In the genomic region with DNA sequence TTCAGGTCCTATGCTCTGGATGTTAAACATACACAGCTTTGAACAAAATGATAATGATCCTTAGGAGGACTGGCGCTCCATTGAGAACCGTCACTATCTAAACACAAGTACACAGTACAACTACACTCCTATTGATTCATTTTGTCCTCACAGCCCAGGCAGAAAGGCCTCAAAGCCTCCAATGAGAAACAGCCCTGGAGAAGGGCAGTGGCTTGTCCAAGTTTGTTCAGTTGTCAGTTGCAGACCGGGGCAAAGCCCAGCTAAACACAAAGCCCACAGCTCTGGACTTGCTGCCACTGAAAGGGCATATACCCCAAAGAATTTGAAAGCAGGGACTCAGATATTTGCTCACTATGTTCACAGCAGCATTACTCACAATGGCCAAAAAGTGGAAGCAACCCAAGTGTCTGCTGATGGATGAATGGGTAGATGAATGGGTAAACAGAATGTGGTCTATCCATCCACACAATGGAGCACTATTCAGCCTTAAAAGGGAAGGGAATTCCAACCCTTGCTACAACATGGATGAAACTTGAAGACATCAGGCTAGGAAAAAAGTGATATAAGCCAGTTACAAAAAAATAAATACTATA, we compare ENCODE assay signal across 22 cellular contexts. TPM values are rescaled to one million over a fixed set of nuclear protein-coding genes. Genes with fewer than 3 reads are reported as not detected.
DNase-seq lines count a peak whose midpoint lies in the region; ATAC-seq, FAIRE-seq and TF ChIP-seq lines count a peak whose summit lies in the region.
"Had no signal": no experiment of that assay in that cellular context is flagged by ENCODE, and none has a peak within 500 bp of the region (broad histone marks: within the 10 kb centered on the region; RNA-seq: fewer than 3 reads in every experiment).

No MANE protein-coding gene starts in this region.

- ATAC-seq in stimulated activated naive CD8-positive, alpha-beta T cell treated with anti-CD3 and anti-CD28 coated beads, Interleukin-15, amount 100 ng/mL, for 72 hours, result no peak
- ATAC-seq in stimulated activated naive CD8-positive, alpha-beta T cell treated with anti-CD3 and anti-CD28 coated beads, Interleukin-15, Interleukin-2, amounts not matched to agents 100 U/mL and 50 U/mL, for 24 hours, result no peak
- ATAC-seq in K562 (no peak), memory B cell (ENCODE audit: low read depth) (no peak), HG03108 (IDR thresholded peaks at IDR 0.05; ENCODE audit: unreplicated experiment) (no peak)
- ATAC-seq: foreskin keratinocyte had no signal

- no peaks in the 10 kb centered on the region for H3K9me3 ChIP-seq in K562 (replicated peaks; ENCODE audit: control insufficient read depth, insufficient read depth, low read depth, low read length)
- H3K9me3 ChIP-seq: spleen, suprapubic skin had no signal

- H3K4me1 ChIP-seq in K562 (replicated peaks in 1 of 2; ENCODE audit: control insufficient read depth in 2 of 2, insufficient read depth in 2 of 2, low read length in 2 of 2), result no peaks in the 10 kb centered on the region
- H3K4me1 ChIP-seq: foreskin keratinocyte, neural progenitor cell, suprapubic skin had no signal

- TF ChIP-seq CTCF in K562 (IDR thresholded peaks at IDR 0.05 in 2 of 3, conservative IDR thresholded peaks at IDR 0.05 in 1 of 3; ENCODE audit: insufficient read depth in 2 of 3, low read depth in 1 of 3, low read length in 3 of 3) (no peak), GM13976 (IDR thresholded peaks at IDR 0.05; ENCODE audit: borderline replicate concordance, control extremely low read depth, extremely low read depth, insufficient read depth, missing control alignments) (no peak)

- 51% methylated on average over 3 of the region's 3 CpGs for WGBS in K562 (ENCODE audit: insufficient coverage, low coverage, missing lambda C conversion rate)

- POLR2A ChIA-PET in K562 (lab: Yijun Ruan, JAX), result interaction anchor here (1.6 kb wide), 1 partner anchor 15 kb away, joined by 3 read pairs; no protein-coding TSS in a partner anchor

- H3K4me3 Mint-ChIP-seq in stimulated activated naive CD8-positive, alpha-beta T cell treated with anti-CD3 and anti-CD28 coated beads, Interleukin-15, amount 100 ng/mL, for 72 hours, result no peak overlapping the region
- no peak overlapping the region for H3K4me3 Mint-ChIP-seq in memory B cell
- H3K4me3 Mint-ChIP-seq: H9, neural progenitor cell had no signal

- peaks cover 96% of the 10 kb centered on the region for H3K36me3 ChIP-seq in K562 (ENCODE audit: control insufficient read depth, insufficient read depth, low read length)
- H3K36me3 ChIP-seq: neural progenitor cell had no signal

- H3K27ac Mint-ChIP-seq in stimulated activated naive CD8-positive, alpha-beta T cell treated with anti-CD3 and anti-CD28 coated beads, Interleukin-15, amount 100 ng/mL, for 72 hours, result peak overlapping the region; percentile 55 to 67
- peak overlapping the region; percentile 65 for H3K27ac Mint-ChIP-seq in memory B cell
- H3K27ac Mint-ChIP-seq: neural progenitor cell had no signal

- no peak overlapping the region for H3K27ac ChIP-seq in K562 (ENCODE audit: extremely low read depth, low read depth, low read length)
- H3K27ac ChIP-seq: epithelial cell of prostate, foreskin keratinocyte, neural progenitor cell, spleen, suprapubic skin had no signal

- no peaks in the 10 kb centered on the region for H3K79me2 ChIP-seq in K562 (ENCODE audit: control insufficient read depth, insufficient read depth, low read length)

- CTCF ChIA-PET in K562 (lab: Yijun Ruan, JAX; ENCODE audit: low intra/inter-chr PET ratio), result no interaction called here

- H3K4me1 Mint-ChIP-seq in stimulated activated naive CD8-positive, alpha-beta T cell treated with anti-CD3 and anti-CD28 coated beads, Interleukin-15, amount 100 ng/mL, for 72 hours, result peaks cover 31% of the 10 kb centered on the region
- H3K4me1 Mint-ChIP-seq in memory B cell, result peaks cover 12% of the 10 kb centered on the region

- H3K9me1 ChIP-seq in K562 (ENCODE audit: control insufficient read depth, insufficient read depth, low read length), result no peaks in the 10 kb centered on the region

- no peak for TF ChIP-seq EP300 in K562 (IDR thresholded peaks at IDR 0.05; ENCODE audit: low read length)

- intact Hi-C loops in K562 (cut with micrococcal nuclease), result no loop called here

- TSS peak; percentile 17 for BruUV-seq in K562 (replicated peaks; lab: Mats Ljungman, UMichigan)

- no peaks in the 10 kb centered on the region for H3K27me3 Mint-ChIP-seq in stimulated activated naive CD8-positive, alpha-beta T cell treated with anti-CD3 and anti-CD28 coated beads, Interleukin-15, amount 100 ng/mL, for 72 hours
- no peaks in the 10 kb centered on the region for H3K27me3 Mint-ChIP-seq in memory B cell

- H3K4me3 ChIP-seq in K562, result no peak overlapping the region
- H3K4me3 ChIP-seq: neural progenitor cell, spleen, suprapubic skin had no signal

- DNase-seq in stimulated activated naive CD8-positive, alpha-beta T cell treated with anti-CD3 and anti-CD28 coated beads, Interleukin-15, amount 100 ng/mL, for 72 hours, result no peak
- no peak for DNase-seq in stimulated activated naive CD8-positive, alpha-beta T cell treated with anti-CD3 and anti-CD28 coated beads, Interleukin-15, Interleukin-2, amounts not matched to agents 100 U/mL and 50 U/mL, for 24 hours
- DNase-seq in K562 (ENCODE audit: extremely low read depth in 1 of 4, low spot score in 3 of 4), result no peak
- DNase-seq in memory B cell (ENCODE audit: low spot score in 2 of 2), result no peak
- no peak for DNase-seq in GM13976 (ENCODE audit: low spot score)
- DNase-seq in KG1 (lab: John Stamatoyannopoulos, UW), result no peak
- DNase-seq: activated CD4-positive, alpha-beta T cell treated with anti-CD3 and anti-CD28 coated beads for 4 hours; activated CD8-positive, alpha-beta memory T cell treated with anti-CD3 and anti-CD28 coated beads, Interleukin-2, amount 50 U/mL, for 48 hours; dermis blood vessel endothelial cell; DND-41; foreskin keratinocyte; H9; NCI-H2081; NCI-H446 treated with DMSO at 0.1 percent for 48 hours; RPMI8226; spleen; stimulated activated CD4-positive, alpha-beta T cell treated with anti-CD3 and anti-CD28 coated beads, Interleukin-4, amount 100 ng/mL, for 4 hours had no signal

- H3K36me3 Mint-ChIP-seq in memory B cell, result peaks cover 35% of the 10 kb centered on the region

- no peak overlapping the region for H2AFZ ChIP-seq in K562 (ENCODE audit: low read depth, low read length)
- H2AFZ ChIP-seq: neural progenitor cell had no signal

- H3K4me2 ChIP-seq in K562 (ENCODE audit: insufficient read depth, low read length), result no peak overlapping the region
- H3K4me2 ChIP-seq: neural progenitor cell had no signal

- no peak overlapping the region for H3K9ac ChIP-seq in K562 (ENCODE audit: insufficient read depth in 1 of 2, low read depth in 2 of 2, low read length in 2 of 2)
- H3K9ac ChIP-seq: neural progenitor cell had no signal

- no peak for TF ChIP-seq POLR2A in K562 (conservative IDR thresholded peaks at IDR 0.05)

- no peaks in the 10 kb centered on the region for H4K20me1 ChIP-seq in K562 (replicated peaks; ENCODE audit: control insufficient read depth, insufficient read depth, low read length)

- in situ Hi-C loops in K562 (cut with MboI) (no loop called here), GM13976 (cut with MboI; ENCODE audit: low sequenced_read_pairs, unreplicated experiment) (no loop called here)

- TF ChIP-seq RAD21 in K562 (CRISPR knock-in tag; conservative IDR thresholded peaks at IDR 0.05 in 1 of 2, IDR thresholded peaks at IDR 0.05 in 1 of 2), result no peak

- FAIRE-seq in K562 (lab: Jason Lieb, UNC), result no peak
- FAIRE-seq: TTC549 had no signal

- H3K27me3 ChIP-seq in K562 (ENCODE audit: control insufficient read depth in 2 of 2, insufficient read depth in 2 of 2, low read length in 2 of 2), result no peaks in the 10 kb centered on the region
- H3K27me3 ChIP-seq: neural progenitor cell, spleen, suprapubic skin had no signal

- no peaks in the 10 kb centered on the region for H3K9me3 Mint-ChIP-seq in stimulated activated naive CD8-positive, alpha-beta T cell treated with anti-CD3 and anti-CD28 coated beads, Interleukin-15, amount 100 ng/mL, for 72 hours
- H3K9me3 Mint-ChIP-seq in memory B cell, result no peaks in the 10 kb centered on the region
- H3K9me3 Mint-ChIP-seq: H9, neural progenitor cell had no signal

TF ChIP-seq in K562, 482 proteins besides CTCF, POLR2A, EP300 and RAD21:
- TF ChIP-seq ETV6 (IDR thresholded peaks at IDR 0.05; ENCODE audit: borderline replicate concordance in 1 of 2, low read depth in 2 of 2, low read length in 1 of 2), result no peak
- no peak for TF ChIP-seq ETV6 (CRISPR knock-in tag; IDR thresholded peaks at IDR 0.05; ENCODE audit: borderline replicate concordance)

RNA-seq across cellular contexts. Expression of gene NUP210, which starts 34.7 kb away (rescaled TPM):
- 213 and 603 TPM in 2 replicates for total RNA-seq in K562 (2011; cell fraction: chromatin; rRNA removed; ENCODE audit: low replicate concordance)
- 374 and 409 TPM in 2 replicates for total RNA-seq in K562 (2011; cell fraction: nucleolus; rRNA removed)
- total RNA-seq in K562 (2011; cell fraction: nucleoplasm; rRNA removed), result 286 and 299 TPM in 2 replicates
- total RNA-seq in K562 (2014; rRNA removed) (60.7 and 76.5 TPM in 2 replicates), K562 (2014; rRNA removed; fragmentation: Illumina TruSeq; extraction: Trizol) (25.4 and 30.2 TPM in 2 replicates), K562 (2015; rRNA removed; fragmentation: Illumina TruSeq; extraction: Trizol) (36.0 and 39.9 TPM in 2 replicates), K562 (2021) (128 and 138 TPM in 2 replicates)
- polyA plus RNA-seq in K562 (2011; rRNA removed) (44.0 and 93.3 TPM in 2 replicates), K562 (2014; fragmentation: Illumina TruSeq; extraction: Trizol) (90.7 and 111 TPM in 2 replicates), K562 (2014; fragmentation: Nextera tagmentation; extraction: Ambion mirVana) (1 to 10 TPM; 1.2 to 1.4 TPM), K562 (2014; rRNA removed) (54.3 and 61.0 TPM in 2 replicates)
- 51.4 and 78.4 TPM in 2 replicates for polyA plus RNA-seq in K562 (2011; cell fraction: cytosol; rRNA removed)
- 125 and 255 TPM in 2 replicates for polyA plus RNA-seq in K562 (2011; cell fraction: nucleus; rRNA removed)
- polyA plus RNA-seq in K562 (2012), result 95.0 and 139 TPM in 2 replicates
- 82.2 and 99.7 TPM in 2 replicates for polyA minus RNA-seq in K562 (2011; rRNA and poly(A)+ RNA removed)
- 114 and 152 TPM in 2 replicates for polyA minus RNA-seq in K562 (2011; cell fraction: cytosol; rRNA and poly(A)+ RNA removed)
- 137 and 138 TPM in 2 replicates for polyA minus RNA-seq in K562 (2011; cell fraction: nucleus; rRNA and poly(A)+ RNA removed)
- total RNA-seq: foreskin keratinocyte had no signal
- polyA plus RNA-seq: foreskin keratinocyte had no signal
